In genomic region chr17:62470666-62471379, GRCh38 we compare ENCODE assay signal across 8 cellular contexts. TPM values are rescaled to one million over a fixed set of nuclear protein-coding genes. Genes with fewer than 3 reads are reported as not detected.
DNase-seq lines count a peak whose midpoint lies in the region; ATAC-seq and TF ChIP-seq lines count a peak whose summit lies in the region.
"Not testable (repeated sequence)": the region's sequence is repeated elsewhere in the genome, so short reads cannot be mapped to it uniquely, and the experiment has no call there.

No MANE protein-coding gene starts in this region.

- DNase-seq in Daoy (ENCODE audit: low read depth) = peak; percentile 84
- peak; percentile 51 for DNase-seq in NCI-H1105 treated with DMSO at 0.1 percent for 48 hours (lab: John Stamatoyannopoulos, UW)
- DNase-seq in PC-9 = peak; percentile 54 to 84
- peak; percentile 70 to 72 for DNase-seq in activated CD4-positive, alpha-beta T cell treated with anti-CD3 and anti-CD28 coated beads, Interleukin-2, amount 50 U/mL, for 48 hours
- DNase-seq in mammary epithelial cell = peak; percentile 87
- DNase-seq in right cardiac atrium = peak; percentile 48 to 77 (median 77)
- DNase-seq in renal cortical epithelial cell (ENCODE audit: low read depth) = peak; percentile 57
- peak; percentile 68 for DNase-seq in stomach

- H3K27ac ChIP-seq in PC-9; mammary epithelial cell (ENCODE audit: insufficient read depth, low read depth, low read length); right cardiac atrium (ENCODE audit: low read length): not testable (repeated sequence)
- peak overlapping the region in 2 of 5 donors; percentile 20 to 23 for H3K27ac ChIP-seq in stomach

- dilution Hi-C loops in mammary epithelial cell (cut with HindIII; ENCODE audit: low sequenced_read_pairs) = not testable (repeated sequence)

- H3K4me2 ChIP-seq in PC-9; mammary epithelial cell (ENCODE audit: insufficient read depth, low read depth, low read length): not testable (repeated sequence)

- POLR2A ChIA-PET in PC-9 (lab: Charles Lee; ENCODE audit: unreplicated experiment) = interaction anchor here (0.6 kb wide), 1 partner anchor 1947 kb away, joined by 3 read pairs; no protein-coding TSS in a partner anchor

- BruUV-seq in PC-9 (replicated peaks; lab: Mats Ljungman, UMichigan); mammary epithelial cell (replicated peaks; lab: Mats Ljungman, UMichigan): not testable (repeated sequence)

- not testable (repeated sequence) for H3K9ac ChIP-seq in mammary epithelial cell (ENCODE audit: insufficient read depth, low read length)

- H3K4me1 ChIP-seq in PC-9 (replicated peaks; ENCODE audit: insufficient read depth); mammary epithelial cell (ENCODE audit: insufficient read depth, low read length); right cardiac atrium (ENCODE audit: control insufficient read depth, insufficient read depth, low read length); stomach: not testable (repeated sequence)

- not testable (repeated sequence) for H3K9me3 ChIP-seq in PC-9 (ENCODE audit: insufficient read depth, low read depth); mammary epithelial cell (replicated peaks; ENCODE audit: insufficient read depth, low read length); right cardiac atrium (ENCODE audit: control insufficient read depth, low read length); stomach

- TF ChIP-seq CTCF in PC-9 (conservative IDR thresholded peaks at IDR 0.05); mammary epithelial cell (conservative IDR thresholded peaks at IDR 0.05 in 1 of 2, IDR thresholded peaks at IDR 0.05 in 1 of 2; ENCODE audit: extremely low read depth in 1 of 2, insufficient read depth in 1 of 2, low read depth in 1 of 2, low read length in 2 of 2); stomach (IDR thresholded peaks at IDR 0.05): not testable (repeated sequence)

- CTCF ChIA-PET in PC-9 (lab: Charles Lee); mammary epithelial cell (lab: Charles Lee; ENCODE audit: low non-redundant PET): not testable (repeated sequence)

- not testable (repeated sequence) for H2AFZ ChIP-seq in PC-9; mammary epithelial cell (ENCODE audit: low read depth, low read length)

- ATAC-seq in right cardiac atrium = peak; percentile 40 to 63

- H3K9me2 ChIP-seq in PC-9 (ENCODE audit: insufficient read depth) = not testable (repeated sequence)

- WGBS in mammary epithelial cell (ENCODE audit: low coverage, missing lambda C conversion rate) = 17% methylated on average over 6 of the region's 8 CpGs
- 43% methylated on average over 6 of the region's 8 CpGs for WGBS in right cardiac atrium
- 40 to 53% (median 49%) methylated on average over 5 to 6 of the region's 8 CpGs for WGBS in stomach, 5 donors

- intact Hi-C loops in PC-9 (cut with micrococcal nuclease; ENCODE audit: unreplicated experiment); right cardiac atrium (cut with DNase I); stomach (cut with DNase I; ENCODE audit: low total_unique reads): not testable (repeated sequence)
- intact Hi-C loops in mammary epithelial cell (cut with micrococcal nuclease) = loop anchor here (5.0 kb wide), 1 partner anchor 49 kb away; the partner anchor contains the start of gene METTL2A

- in situ Hi-C loops in mammary epithelial cell (cut with MboI; ENCODE audit: low sequenced_read_pairs in 2 of 2) = not testable (repeated sequence)

- not testable (repeated sequence) for H4K20me1 ChIP-seq in PC-9 (ENCODE audit: insufficient read depth); mammary epithelial cell (ENCODE audit: insufficient read depth, low read length)

- not testable (repeated sequence) for H3K27me3 ChIP-seq in PC-9 (ENCODE audit: insufficient read depth, low read depth); mammary epithelial cell (ENCODE audit: insufficient read depth, low read length); right cardiac atrium (ENCODE audit: control insufficient read depth, insufficient read depth); stomach

- not testable (repeated sequence) for H3K4me3 ChIP-seq in PC-9; mammary epithelial cell (replicated peaks in 1 of 3; ENCODE audit: insufficient read depth in 1 of 3, low read depth in 2 of 3, low read length in 3 of 3); right cardiac atrium (ENCODE audit: low read length); stomach

- not testable (repeated sequence) for TF ChIP-seq POLR2A in stomach (IDR thresholded peaks at IDR 0.05)

- H3K79me2 ChIP-seq in PC-9 (ENCODE audit: low read depth); mammary epithelial cell (ENCODE audit: insufficient read depth, low read length): not testable (repeated sequence)

- not testable (repeated sequence) for H3K36me3 ChIP-seq in PC-9 (ENCODE audit: low read depth); mammary epithelial cell (ENCODE audit: insufficient read depth, low read length); stomach

- H3F3A ChIP-seq in PC-9 (ENCODE audit: insufficient read depth, low read depth) = not testable (repeated sequence)

- not testable (repeated sequence) for TF ChIP-seq EP300 in stomach (IDR thresholded peaks at IDR 0.05)

RNA-seq across cellular contexts. Expression of gene TLK2, which starts 7.8 kb away (rescaled TPM):
- 52.1 and 78.3 TPM in 2 replicates for total RNA-seq in Daoy (2014; rRNA removed; shearing (Covaris generic))
- total RNA-seq in PC-9 (2021) (32.6 and 40.7 TPM in 2 replicates), mammary epithelial cell (10 to 100 TPM; 39.6 to 41.8 TPM), right cardiac atrium (10 to 100 TPM; 25.0 to 29.1 (median 27.7) TPM), renal cortical epithelial cell (43.2 and 85.4 TPM in 2 replicates), stomach (10 to 100 TPM; 14.6 to 75.3 (median 38.2) TPM)
- polyA plus RNA-seq in mammary epithelial cell (28.6 TPM), right cardiac atrium (14.6 TPM), stomach (10 to 100 TPM in 2 of 3 donors, 1 to 10 TPM in 1; 8.6 to 14.1 (median 12.0) TPM)
- 9.6 TPM for polyA minus RNA-seq in mammary epithelial cell

RNA-seq across cellular contexts. Expression of gene METTL2A, which starts 47.1 kb away (rescaled TPM):
- 26.1 and 27.7 TPM in 2 replicates for total RNA-seq in Daoy (2014; rRNA removed; shearing (Covaris generic))
- total RNA-seq in PC-9 (2021) (23.1 and 28.1 TPM in 2 replicates), mammary epithelial cell (10 to 100 TPM; 26.7 to 26.8 TPM), right cardiac atrium (10 to 100 TPM; 12.0 to 17.3 (median 15.8) TPM), renal cortical epithelial cell (22.4 and 29.5 TPM in 2 replicates), stomach (10 to 100 TPM in 3 of 5 donors, 1 to 10 TPM in 2; 1.4 to 68.3 (median 21.3) TPM)
- polyA plus RNA-seq in mammary epithelial cell (15.1 TPM), right cardiac atrium (10.6 TPM), stomach (10 to 100 TPM in 1 of 3 donors, 1 to 10 TPM in 2; 8.6 to 10.7 (median 9.9) TPM)
- polyA minus RNA-seq in mammary epithelial cell = 23.7 TPM
